ENCODE assay signal across 14 cellular contexts in genomic region chr7:95669513-95669912, GRCh38.
DNase-seq lines count a peak whose midpoint lies in the region; ATAC-seq and TF ChIP-seq lines count a peak whose summit lies in the region.
"Had no signal": no experiment of that assay in that cellular context is flagged by ENCODE, and none has a peak within 500 bp of the region (broad histone marks: within the 10 kb centered on the region; RNA-seq: fewer than 3 reads in every experiment).

No MANE protein-coding gene starts in this region.

- no peaks in the 10 kb centered on the region for H3K27me3 Mint-ChIP-seq in naive B cell

- no peak for TF ChIP-seq CTCF in omental fat pad (IDR thresholded peaks at IDR 0.05)

- H3K4me1 Mint-ChIP-seq in naive B cell: peaks cover 0 to 5% (median 0%) of the 10 kb centered on the region in 3 donors

- H3K36me3 Mint-ChIP-seq in naive B cell: no peaks in the 10 kb centered on the region

- H3K27ac Mint-ChIP-seq in naive B cell: no peak overlapping the region

- DNase-seq in naive B cell: no peak
- no peak for DNase-seq in hepatic stellate cell (ENCODE audit: low spot score)
- no peak for DNase-seq in omental fat pad (ENCODE audit: low spot score)
- DNase-seq: activated gamma-delta T cell; colonic mucosa; GF-D8; midbrain; NCI-H2029 treated with DMSO at 0.1 percent for 48 hours; NCI-H526; stimulated activated naive CD4-positive, alpha-beta T cell had no signal

- peak; percentile 80 for ATAC-seq in GM18909 (IDR thresholded peaks at IDR 0.05; ENCODE audit: poor library complexity, unreplicated experiment)
- ATAC-seq in GM21723 (IDR thresholded peaks at IDR 0.05; ENCODE audit: unreplicated experiment): peak; percentile 61
- ATAC-seq in HG03520 (IDR thresholded peaks at IDR 0.05; ENCODE audit: unreplicated experiment): peak; percentile 55
- ATAC-seq in naive B cell (ENCODE audit: low read depth in 2 of 2): peak; percentile 35 to 50
- ATAC-seq in GM19455 (IDR thresholded peaks at IDR 0.05; ENCODE audit: unreplicated experiment): no peak
- no peak for ATAC-seq in omental fat pad (ENCODE audit: low FRiP score)

- H3K9me3 Mint-ChIP-seq in naive B cell: peaks cover 0 to 6% (median 0%) of the 10 kb centered on the region in 7 donors

- H3K4me3 Mint-ChIP-seq in naive B cell: no peak overlapping the region

Comparison
In these comparisons a context has a peak if more than half of its experiments do, and no peak if none do; other contexts are left out.
1. ATAC-seq: peak in GM18909 (single experiment), GM21723 (single experiment), HG03520 (single experiment) and naive B cell (2 of 2); none in GM19455 (single experiment) and omental fat pad (single experiment).